9 cellular contexts compared by ENCODE assay signal in the genomic region with DNA sequence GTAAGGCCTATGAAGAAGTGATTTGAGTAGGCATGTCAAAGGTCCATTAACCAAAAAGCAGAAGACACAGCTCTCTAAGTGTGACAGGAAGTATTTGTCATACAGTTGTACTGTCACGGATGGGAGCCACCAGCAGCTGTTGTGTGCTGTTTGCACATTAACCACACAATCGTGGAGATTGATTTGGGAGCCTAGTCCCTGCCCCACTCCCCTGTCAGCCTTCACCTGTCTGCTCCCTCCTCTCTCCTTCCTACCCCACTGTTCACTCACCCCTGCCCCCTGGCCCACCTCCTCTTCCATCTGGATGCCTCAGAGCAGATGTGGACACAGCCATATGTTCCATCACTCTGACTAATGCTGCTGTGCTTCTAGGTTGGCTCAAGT.
DNase-seq lines count a peak whose midpoint lies in the region; ATAC-seq and TF ChIP-seq lines count a peak whose summit lies in the region.
"Had no signal": no experiment of that assay in that cellular context is flagged by ENCODE, and none has a peak within 500 bp of the region (broad histone marks: within the 10 kb centered on the region; RNA-seq: fewer than 3 reads in every experiment).

No MANE protein-coding gene starts in this region.

- ATAC-seq in GM18858 (IDR thresholded peaks at IDR 0.05; ENCODE audit: unreplicated experiment) = peak; percentile 75
- peak; percentile 68 for ATAC-seq in GM21717 (IDR thresholded peaks at IDR 0.05; ENCODE audit: unreplicated experiment)

- no peaks in the 10 kb centered on the region for H4K20me1 ChIP-seq in Karpas-422 (ENCODE audit: insufficient read depth, low read depth, low read length)

- peaks cover 11% of the 10 kb centered on the region for H3K27me3 Mint-ChIP-seq in glutamatergic neuron (ENCODE audit: unreplicated experiment)

- peaks cover 52% of the 10 kb centered on the region for H3K4me1 Mint-ChIP-seq in glutamatergic neuron (ENCODE audit: low read depth, unreplicated experiment)

- peak overlapping the region; percentile 77 for H3K4me2 ChIP-seq in Karpas-422 (ENCODE audit: low read depth, low read length, poor library complexity, severe bottlenecking)

- DNase-seq in Karpas-422 (peak; percentile 81), glutamatergic neuron (peak; percentile 36), foreskin fibroblast (no peak), pons (ENCODE audit: low spot score) (no peak), SW480 (ENCODE audit: low spot score) (no peak)
- no peak for DNase-seq in stimulated activated CD4-positive, alpha-beta T cell treated with anti-CD3 and anti-CD28 coated beads, Interleukin-4, amount 100 ng/mL, for 24 hours
- DNase-seq: IMR-90 had no signal

- H3K27me3 ChIP-seq in Karpas-422 (ENCODE audit: low read length) = no peaks in the 10 kb centered on the region

- peaks cover 24% of the 10 kb centered on the region for H3K9me3 Mint-ChIP-seq in glutamatergic neuron (ENCODE audit: unreplicated experiment)

- H3K36me3 ChIP-seq in Karpas-422 (ENCODE audit: insufficient read depth, low read length) = no peaks in the 10 kb centered on the region

- no peaks in the 10 kb centered on the region for H3K79me2 ChIP-seq in Karpas-422 (ENCODE audit: low read length)

- peaks cover 94% of the 10 kb centered on the region for H3K4me1 ChIP-seq in Karpas-422 (ENCODE audit: low read length)

- TF ChIP-seq CTCF in glutamatergic neuron (IDR thresholded peaks at IDR 0.05; ENCODE audit: partially characterized antibody, unreplicated experiment) (no peak), foreskin fibroblast (IDR thresholded peaks at IDR 0.05; ENCODE audit: low read depth, low read length) (no peak)

- peak overlapping the region; percentile 88 for H3K27ac Mint-ChIP-seq in glutamatergic neuron (ENCODE audit: unreplicated experiment)

- H3K9ac ChIP-seq in Karpas-422 (ENCODE audit: low read length) = peak overlapping the region; percentile 66

- H3K4me3 Mint-ChIP-seq in glutamatergic neuron (ENCODE audit: unreplicated experiment) = peak overlapping the region; percentile 10

- no peaks in the 10 kb centered on the region for H3K9me2 ChIP-seq in Karpas-422 (replicated peaks; ENCODE audit: insufficient read depth, low read length)

- H3K27ac ChIP-seq in Karpas-422 (ENCODE audit: low read length) = peak overlapping the region; percentile 98

- H3K36me3 Mint-ChIP-seq in glutamatergic neuron (ENCODE audit: unreplicated experiment) = peaks cover 6% of the 10 kb centered on the region

- H3K4me3 ChIP-seq in Karpas-422 (ENCODE audit: low read length) (peak overlapping the region; percentile 31; the same call in 1 of the 2 replicates), foreskin fibroblast (ENCODE audit: low read depth in 1 of 2, low read length in 2 of 2) (no peak overlapping the region)

- no peak overlapping the region for H2AFZ ChIP-seq in Karpas-422 (ENCODE audit: low read length)

- no peaks in the 10 kb centered on the region for H3K9me3 ChIP-seq in Karpas-422 (ENCODE audit: low read length)

Comparison
In these comparisons a context has a peak if more than half of its experiments do, and no peak if none do; other contexts are left out.
1. DNase-seq: peak in Karpas-422 (single experiment) and glutamatergic neuron (single experiment); none in foreskin fibroblast (0 of 2), pons (single experiment), SW480 (single experiment) and stimulated activated CD4-positive, alpha-beta T cell treated with anti-CD3 and anti-CD28 coated beads, Interleukin-4, amount 100 ng/mL, for 24 hours (single experiment).